In genomic region chr19:24033308-24033961, GRCh38 we compare ENCODE assay signal across 8 cellular contexts. TPM values are rescaled to one million over a fixed set of nuclear protein-coding genes. Genes with fewer than 3 reads are reported as not detected.
DNase-seq lines count a peak whose midpoint lies in the region; ATAC-seq and TF ChIP-seq lines count a peak whose summit lies in the region.

No MANE protein-coding gene starts in this region.

- peak overlapping the region; percentile 81 to 99 (median 83) for H3K27ac ChIP-seq in right lobe of liver

- H3K4me1 ChIP-seq in right lobe of liver = peaks cover 0 to 30% (median 7%) of the 10 kb centered on the region in 4 donors

- no peaks in the 10 kb centered on the region for H3K9me3 ChIP-seq in right lobe of liver

- whole genome bisulfite sequencing in right lobe of liver (ENCODE audit: insufficient coverage, low coverage, low lambda C conversion rate, missing lambda C conversion rate) = 0% methylated on average over 18 of the region's 40 CpGs

- ATAC-seq in GM19043 (IDR thresholded peaks at IDR 0.05; ENCODE audit: low read depth, unreplicated experiment) = peak; percentile 98
- ATAC-seq in HG03354 (IDR thresholded peaks at IDR 0.05; ENCODE audit: poor library complexity, severe bottlenecking, unreplicated experiment) = peak; percentile 95
- peak; percentile 94 to 98 (median 96) for ATAC-seq in right lobe of liver

- TF ChIP-seq CTCF in right lobe of liver (IDR thresholded peaks at IDR 0.05) = peak in 1 of 4 donors; percentile 6

- intact Hi-C loops in right lobe of liver (cut with DNase I) = no loop called here

- peak overlapping the region; percentile 61 to 91 (median 81) for H3K4me3 ChIP-seq in right lobe of liver

- peak; percentile 90 for TF ChIP-seq POLR2A in right lobe of liver (IDR thresholded peaks at IDR 0.05)

- H3K36me3 ChIP-seq in right lobe of liver = peaks cover 0 to 13% (median 0%) of the 10 kb centered on the region in 4 donors

- H3K27me3 ChIP-seq in right lobe of liver = no peaks in the 10 kb centered on the region

- DNase-seq in AML-193 (lab: John Stamatoyannopoulos, UW) (peak; percentile 85), NCI-H510A treated with DMSO at 0.1 percent for 48 hours (lab: John Stamatoyannopoulos, UW) (peak; percentile 92), dermis microvascular lymphatic vessel endothelial cell (ENCODE audit: low read depth in 2 of 2) (peak; percentile 88 to 95), right lobe of liver (peak; percentile 90 to 94 (median 93))
- DNase-seq in activated CD4-positive, alpha-beta T cell treated with anti-CD3 and anti-CD28 coated beads, Interleukin-2, amount 50 U/mL, for 4 hours = peak; percentile 74 to 75
- peak; percentile 87 for DNase-seq in stimulated activated CD4-positive, alpha-beta T cell treated with anti-CD3 and anti-CD28 coated beads, Interleukin-4, amount 100 ng/mL, for 24 hours

RNA-seq across cellular contexts. Expression of gene ZNF254, which starts 53.6 kb away (rescaled TPM):
- 10.8 and 15.4 TPM in 2 replicates for total RNA-seq in dermis microvascular lymphatic vessel endothelial cell
- total RNA-seq in right lobe of liver = 1 to 10 TPM; 5.2 to 10.0 (median 8.0) TPM

Comparison
In these comparisons a context has a peak if more than half of its experiments do, and no peak if none do; other contexts are left out.
1. Peak in every context shown above with its lines: DNase-seq, ATAC-seq, H3K4me3 ChIP-seq and H3K27ac ChIP-seq.